8 cellular contexts compared by ENCODE assay signal in genomic region chr3:44338828-44339127, GRCh38. TPM values are rescaled to one million over a fixed set of nuclear protein-coding genes. Genes with fewer than 3 reads are reported as not detected.
DNase-seq lines count a peak whose midpoint lies in the region; ATAC-seq and TF ChIP-seq lines count a peak whose summit lies in the region.

No MANE protein-coding gene starts in this region.

- H3K27ac ChIP-seq in SK-N-SH (ENCODE audit: low read depth in 2 of 2, low read length in 1 of 2) (peak overlapping the region; percentile 72 to 98), fibroblast of lung (ENCODE audit: insufficient read depth, low read length) (peak overlapping the region; percentile 79)

- H4K20me1 ChIP-seq in SK-N-SH (ENCODE audit: insufficient read depth), result no peaks in the 10 kb centered on the region
- no peaks in the 10 kb centered on the region for H4K20me1 ChIP-seq in fibroblast of lung (ENCODE audit: control insufficient read depth, extremely low read depth, insufficient read depth, low read length)

- POLR2A ChIA-PET in SK-N-SH (lab: Yijun Ruan, JAX), result interaction anchor here (0.6 to 2.5 kb wide), 15 partner anchors 9 to 564 kb away, joined by 3 to 14 read pairs (median 5); partner anchors contain the start of genes ZKSCAN7, ZNF35, ZNF445 and ZNF660

- H2AFZ ChIP-seq in SK-N-SH (ENCODE audit: low read depth) (peak overlapping the region; percentile 94), fibroblast of lung (ENCODE audit: low read length) (peak overlapping the region; percentile 61)

- TF ChIP-seq RAD21 in SK-N-SH (IDR thresholded peaks at IDR 0.05; ENCODE audit: low read length), result no peak

- no peaks in the 10 kb centered on the region for H3K9me2 ChIP-seq in SK-N-SH

- CTCF ChIA-PET in SK-N-SH (lab: Yijun Ruan, JAX), result interaction anchor here (1.7 kb wide), 1 partner anchor 15 kb away, joined by 4 read pairs; no protein-coding TSS in a partner anchor

- H3K27me3 ChIP-seq in SK-N-SH (ENCODE audit: insufficient read depth), result no peaks in the 10 kb centered on the region
- no peaks in the 10 kb centered on the region for H3K27me3 ChIP-seq in fibroblast of lung (ENCODE audit: control insufficient read depth, insufficient read depth, low read length)

- no peak for TF ChIP-seq EP300 in SK-N-SH (IDR thresholded peaks at IDR 0.05; ENCODE audit: borderline replicate concordance in 1 of 2, low read depth in 1 of 2, low read length in 1 of 2)

- TF ChIP-seq CTCF in GM12864 (IDR thresholded peaks at IDR 0.05; ENCODE audit: low read depth, low read length, missing control alignments) (no peak), SK-N-SH (IDR thresholded peaks at IDR 0.05) (no peak), fibroblast of lung (conservative IDR thresholded peaks at IDR 0.05 in 1 of 2, IDR thresholded peaks at IDR 0.05 in 1 of 2; ENCODE audit: low read depth in 1 of 2, low read length in 2 of 2) (no peak), retinal pigment epithelial cell (conservative IDR thresholded peaks at IDR 0.05; ENCODE audit: low read depth, low read length) (peak; percentile 8)

- H3K9me3 ChIP-seq in SK-N-SH, result no peaks in the 10 kb centered on the region
- H3K9me3 ChIP-seq in fibroblast of lung (ENCODE audit: control insufficient read depth, insufficient read depth, low read depth, low read length), result no peaks in the 10 kb centered on the region

- 2% methylated on average over 15 of the region's 15 CpGs for WGBS in SK-N-SH (ENCODE audit: low lambda C conversion rate)

- no peaks in the 10 kb centered on the region for H3K36me3 ChIP-seq in SK-N-SH (replicated peaks in 1 of 2; ENCODE audit: control insufficient read depth in 1 of 2, insufficient read depth in 2 of 2, low read length in 1 of 2)
- no peaks in the 10 kb centered on the region for H3K36me3 ChIP-seq in fibroblast of lung (ENCODE audit: control insufficient read depth, insufficient read depth, low read length)

- H3K4me1 ChIP-seq in SK-N-SH (ENCODE audit: control insufficient read depth in 1 of 2, insufficient read depth in 2 of 2, low read depth in 1 of 2, low read length in 1 of 2) (peaks cover 5 to 22% of the 10 kb centered on the region in 2 experiments; a peak in 3 of 4 replicates), fibroblast of lung (ENCODE audit: control insufficient read depth, extremely low read depth, insufficient read depth, low read length) (peaks cover 10% of the 10 kb centered on the region)

- H3K79me2 ChIP-seq in SK-N-SH (ENCODE audit: insufficient read depth) (peaks cover 18% of the 10 kb centered on the region), fibroblast of lung (ENCODE audit: control insufficient read depth, insufficient read depth, low read length) (peaks cover 17% of the 10 kb centered on the region)

- H3K9ac ChIP-seq in SK-N-SH (peak overlapping the region; percentile 76), fibroblast of lung (ENCODE audit: insufficient read depth, low read length) (peak overlapping the region; percentile 76)

- H3F3A ChIP-seq in SK-N-SH (replicated peaks; ENCODE audit: insufficient read depth), result no peaks in the 10 kb centered on the region

- ATAC-seq in GM21515 (IDR thresholded peaks at IDR 0.05; ENCODE audit: unreplicated experiment), result no peak

- peak overlapping the region; percentile 84 for H3K4me3 ChIP-seq in GM12864 (ENCODE audit: low read depth, low read length)
- peak overlapping the region; percentile 83 to 85 for H3K4me3 ChIP-seq in SK-N-SH (ENCODE audit: low read depth in 2 of 2, low read length in 1 of 2)
- peak overlapping the region; percentile 77 to 97 (median 86) for H3K4me3 ChIP-seq in fibroblast of lung (replicated peaks in 1 of 4; ENCODE audit: control extremely low read depth in 1 of 4, insufficient read depth in 1 of 4, low read depth in 3 of 4, low read length in 4 of 4)
- H3K4me3 ChIP-seq in retinal pigment epithelial cell (ENCODE audit: low read length), result peak overlapping the region; percentile 72

- H3K4me2 ChIP-seq in SK-N-SH, result peak overlapping the region; percentile 91
- H3K4me2 ChIP-seq in fibroblast of lung (ENCODE audit: extremely low read depth, insufficient read depth, low read length), result peak overlapping the region; percentile 29

- DNase-seq in GM12864 (ENCODE audit: low read depth), result no peak
- DNase-seq in SK-N-SH, result no peak
- no peak for DNase-seq in fibroblast of lung (ENCODE audit: low read depth in 2 of 2)
- no peak for DNase-seq in retinal pigment epithelial cell (ENCODE audit: low read depth)
- no peak for DNase-seq in stimulated activated CD4-positive, alpha-beta T cell treated with anti-CD3 and anti-CD28 coated beads, Interleukin-2, amount 100 ng/mL, for 24 hours
- DNase-seq in DMS79 (lab: John Stamatoyannopoulos, UW), result no peak
- DNase-seq in GF-D8 (lab: John Stamatoyannopoulos, UW), result no peak

TF ChIP-seq in SK-N-SH, 30 proteins besides CTCF, POLR2A, EP300 and RAD21 (continues in another document):
- TF ChIP-seq YY1 (IDR thresholded peaks at IDR 0.05; ENCODE audit: low read depth) (0 out of 2 replicates have a peak, but pooled peaks have one; percentile 48), SIN3A (IDR thresholded peaks at IDR 0.05; ENCODE audit: borderline replicate concordance, low read depth, low read length) (no peak; the same call in 1 of the 2 replicates), GABPA (IDR thresholded peaks at IDR 0.05; ENCODE audit: low read depth) (no peak), TCF12 (IDR thresholded peaks at IDR 0.05) (0 out of 2 replicates have a peak, but pooled peaks have one; percentile 19), FOSL2 (IDR thresholded peaks at IDR 0.05; ENCODE audit: borderline replicate concordance, low read depth) (no peak), SMC3 (IDR thresholded peaks at IDR 0.05; ENCODE audit: low read depth, low read length) (no peak), ZBTB33 (IDR thresholded peaks at IDR 0.05; ENCODE audit: borderline replicate concordance, low read depth) (no peak), ELF1 (IDR thresholded peaks at IDR 0.05) (no peak), MXI1 (IDR thresholded peaks at IDR 0.05; ENCODE audit: low read depth, low read length) (no peak), TEAD4 (IDR thresholded peaks at IDR 0.05; ENCODE audit: borderline replicate concordance, insufficient read depth) (no peak), FOXM1 (IDR thresholded peaks at IDR 0.05; ENCODE audit: low read depth) (no peak), GATA2 (CRISPR knock-in tag; IDR thresholded peaks at IDR 0.05) (no peak), JUND (IDR thresholded peaks at IDR 0.05) (no peak), RFX5 (IDR thresholded peaks at IDR 0.05; ENCODE audit: low read length) (no peak), EZH2phosphoT487 (IDR thresholded peaks at IDR 0.05; ENCODE audit: borderline replicate concordance, low read depth) (no peak), TAF1 (IDR thresholded peaks at IDR 0.05; ENCODE audit: borderline replicate concordance, low read depth, low read length) (no peak), MEF2A (IDR thresholded peaks at IDR 0.05; ENCODE audit: borderline replicate concordance, low read depth) (no peak), NRF1 (IDR thresholded peaks at IDR 0.05; ENCODE audit: low read depth, low read length) (no peak)
- TF ChIP-seq, protein P1, sequence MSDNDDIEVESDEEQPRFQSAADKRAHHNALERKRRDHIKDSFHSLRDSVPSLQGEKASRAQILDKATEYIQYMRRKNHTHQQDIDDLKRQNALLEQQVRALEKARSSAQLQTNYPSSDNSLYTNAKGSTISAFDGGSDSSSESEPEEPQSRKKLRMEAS (IDR thresholded peaks at IDR 0.05; ENCODE audit: low read depth), result no peak
- TF ChIP-seq, protein P2, sequence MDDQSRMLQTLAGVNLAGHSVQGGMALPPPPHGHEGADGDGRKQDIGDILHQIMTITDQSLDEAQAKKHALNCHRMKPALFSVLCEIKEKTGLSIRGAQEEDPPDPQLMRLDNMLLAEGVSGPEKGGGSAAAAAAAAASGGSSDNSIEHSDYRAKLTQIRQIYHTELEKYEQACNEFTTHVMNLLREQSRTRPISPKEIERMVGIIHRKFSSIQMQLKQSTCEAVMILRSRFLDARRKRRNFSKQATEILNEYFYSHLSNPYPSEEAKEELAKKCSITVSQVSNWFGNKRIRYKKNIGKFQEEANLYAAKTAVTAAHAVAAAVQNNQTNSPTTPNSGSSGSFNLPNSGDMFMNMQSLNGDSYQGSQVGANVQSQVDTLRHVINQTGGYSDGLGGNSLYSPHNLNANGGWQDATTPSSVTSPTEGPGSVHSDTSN (IDR thresholded peaks at IDR 0.05), result 0 out of 2 replicates have a peak, but pooled peaks have one; percentile 0
- TF ChIP-seq, protein P3, sequence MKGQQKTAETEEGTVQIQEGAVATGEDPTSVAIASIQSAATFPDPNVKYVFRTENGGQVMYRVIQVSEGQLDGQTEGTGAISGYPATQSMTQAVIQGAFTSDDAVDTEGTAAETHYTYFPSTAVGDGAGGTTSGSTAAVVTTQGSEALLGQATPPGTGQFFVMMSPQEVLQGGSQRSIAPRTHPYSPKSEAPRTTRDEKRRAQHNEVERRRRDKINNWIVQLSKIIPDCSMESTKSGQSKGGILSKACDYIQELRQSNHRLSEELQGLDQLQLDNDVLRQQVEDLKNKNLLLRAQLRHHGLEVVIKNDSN (IDR thresholded peaks at IDR 0.05; ENCODE audit: borderline replicate concordance, low read depth), result no peak

RNA-seq across cellular contexts. Expression of gene TCAIM, which starts 0.2 kb away (rescaled TPM):
- 8.4 and 12.4 TPM in 2 replicates for polyA plus RNA-seq in SK-N-SH (2012; rRNA removed)
- 15.4 and 16.5 TPM in 2 replicates for polyA plus RNA-seq in SK-N-SH (2012; cell fraction: cytosol; rRNA removed)
- polyA plus RNA-seq in SK-N-SH (2012; cell fraction: nucleus; rRNA removed), result 3.6 and 8.0 TPM in 2 replicates
- total RNA-seq in fibroblast of lung, result 29.3 and 46.6 TPM in 2 replicates
- polyA plus RNA-seq in fibroblast of lung, result 25.9 and 29.8 TPM in 2 replicates
- polyA plus RNA-seq in fibroblast of lung (2012), result 20.0 and 22.2 TPM in 2 replicates
- 1.4 and 2.0 TPM in 2 replicates for polyA minus RNA-seq in fibroblast of lung (ENCODE audit: low replicate concordance)
